In the genomic region with DNA sequence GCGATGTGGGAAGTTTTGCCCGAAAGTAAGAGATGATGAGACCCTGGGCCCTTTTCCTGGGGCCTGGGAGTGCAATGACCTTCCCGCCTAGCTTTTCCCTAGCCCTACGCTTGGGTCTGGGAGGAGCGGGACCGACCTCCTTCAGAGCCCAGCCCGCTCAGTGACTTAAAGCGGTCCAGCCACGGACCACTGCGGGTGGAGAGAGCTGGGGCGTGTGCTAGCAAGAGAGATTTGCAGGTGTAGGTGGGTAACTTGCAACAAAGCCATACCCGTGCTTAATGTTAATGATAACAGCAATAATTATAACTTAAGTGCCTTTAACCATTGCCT, we compare ENCODE assay signal across 7 cellular contexts. TPM values are rescaled to one million over a fixed set of nuclear protein-coding genes. Genes with fewer than 3 reads are reported as not detected.
A peak's percentile ranks its signal among the peaks of the same experiment; 100 is the strongest.
DNase-seq lines count a peak whose midpoint lies in the region; ATAC-seq and TF ChIP-seq lines count a peak whose summit lies in the region.

No MANE protein-coding gene starts in this region.

- POLR2A ChIA-PET in T-cell (lab: Charles Lee) = no interaction called here

- H3K9me3 ChIP-seq in heart right ventricle = no peaks in the 10 kb centered on the region
- H3K9me3 ChIP-seq in skeletal muscle tissue (ENCODE audit: control insufficient read depth in 3 of 3, low read length in 3 of 3) = no peaks in the 10 kb centered on the region

- DNase-seq in T-cell = peak in 1 of 34 experiments; percentile 1
- DNase-seq in heart right ventricle = no peak
- DNase-seq in NCI-H1048 (lab: John Stamatoyannopoulos, UW) = no peak
- no peak for DNase-seq in stimulated activated naive CD4-positive, alpha-beta T cell (lab: John Stamatoyannopoulos, UW)

- H3K4me3 Mint-ChIP-seq in T-cell = peak overlapping the region; percentile 78 to 92 (median 91)

- H3K27ac Mint-ChIP-seq in T-cell = peak overlapping the region; percentile 58 to 69

- no peaks in the 10 kb centered on the region for H3K36me3 ChIP-seq in heart right ventricle
- H3K36me3 ChIP-seq in skeletal muscle tissue (ENCODE audit: control insufficient read depth in 3 of 3, insufficient read depth in 3 of 3, low read length in 3 of 3) = no peaks in the 10 kb centered on the region

- H3K27me3 Mint-ChIP-seq in T-cell = peaks cover 8 to 15% of the 10 kb centered on the region in 2 donors

- intact Hi-C loops in heart right ventricle (cut with DNase I) = loop anchor here in 9 of 10 donors (1.0 to 10.0 kb wide), 15 partner anchors 63 to 423 kb away; no protein-coding TSS in a partner anchor

- H3K9ac ChIP-seq in skeletal muscle tissue (ENCODE audit: low read depth in 1 of 3, low read length in 3 of 3) = peak overlapping the region; percentile 77 to 88 (median 78)

- no peak for TF ChIP-seq CTCF in heart right ventricle (IDR thresholded peaks at IDR 0.05)

- H3K27ac ChIP-seq in heart right ventricle (peak overlapping the region; percentile 78 to 92 (median 88)), skeletal muscle tissue (ENCODE audit: low read depth, low read length) (peak overlapping the region; percentile 82)

- CTCF ChIA-PET in T-cell (lab: Charles Lee) = interaction anchor here (0.7 to 1.3 kb wide), 9 partner anchors 9 to 422 kb away, joined by 3 to 5 read pairs (median 3); no protein-coding TSS in a partner anchor

- peaks cover 0 to 62% (median 3%) of the 10 kb centered on the region in 7 donors for H3K27me3 ChIP-seq in heart right ventricle
- no peaks in the 10 kb centered on the region for H3K27me3 ChIP-seq in skeletal muscle tissue (ENCODE audit: control insufficient read depth in 3 of 3, insufficient read depth in 3 of 3, low read length in 3 of 3)

- WGBS in heart right ventricle, 2 donors = 1% methylated on average over 12 of the region's 12 CpGs

- H3K4me1 ChIP-seq in heart right ventricle = peaks cover 0 to 25% (median 7%) of the 10 kb centered on the region in 9 donors
- peaks cover 0 to 20% (median 9%) of the 10 kb centered on the region in 3 donors for H3K4me1 ChIP-seq in skeletal muscle tissue (ENCODE audit: control insufficient read depth in 3 of 3, insufficient read depth in 3 of 3, low read length in 3 of 3)

- ATAC-seq in GM19025 (IDR thresholded peaks at IDR 0.05; ENCODE audit: low read depth, unreplicated experiment) (peak; percentile 22), HG02852 (IDR thresholded peaks at IDR 0.05; ENCODE audit: unreplicated experiment) (peak; percentile 34), T-cell (replicated peaks in 1 of 4) (peak; percentile 16 to 28 (median 22)), heart right ventricle (peak; percentile 32 to 75 (median 49))

- no peaks in the 10 kb centered on the region for H3K36me3 Mint-ChIP-seq in T-cell

- H3K4me1 Mint-ChIP-seq in T-cell = peaks cover 15 to 24% (median 23%) of the 10 kb centered on the region in 3 donors

- H3K4me3 ChIP-seq in heart right ventricle (peak overlapping the region; percentile 80 to 91 (median 82)), skeletal muscle tissue (ENCODE audit: low read length in 3 of 3) (peak overlapping the region; percentile 84 to 94 (median 87))

- H3K9me3 Mint-ChIP-seq in T-cell = no peaks in the 10 kb centered on the region

RNA-seq across cellular contexts. Expression of a gene that starts 0.5 kb away (rescaled TPM):
- total RNA-seq in T-cell (1 to 10 TPM; 1.1 to 2.3 (median 1.6) TPM), heart right ventricle (10 to 100 TPM in 6 of 10 donors, 1 to 10 TPM in 4; 5.8 to 17.4 (median 11.9) TPM), skeletal muscle tissue (27.7 TPM)
- 1 to 10 TPM; 1.5 to 4.3 TPM for polyA plus RNA-seq in heart right ventricle
